25 cellular contexts compared by ENCODE assay signal in the genomic region with DNA sequence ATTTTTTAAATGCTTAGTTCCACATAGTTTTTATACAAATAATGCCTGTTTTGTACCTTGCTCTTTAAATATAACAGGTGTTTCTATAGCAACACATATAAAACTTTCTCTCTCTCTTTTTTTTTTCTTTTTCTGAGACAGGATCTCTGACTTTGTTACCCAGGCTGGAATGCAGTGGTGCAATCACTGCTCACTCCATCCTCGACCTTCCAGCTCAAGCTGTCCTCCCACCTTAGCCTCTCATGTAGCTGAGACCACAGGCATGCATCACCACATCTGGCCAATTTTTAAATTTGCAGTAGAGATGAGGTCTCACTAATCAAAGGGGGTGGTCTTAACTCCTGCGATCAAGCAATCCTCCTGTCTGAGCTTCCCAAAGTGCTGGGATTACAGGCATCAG. TPM values are rescaled to one million over a fixed set of nuclear protein-coding genes. Genes with fewer than 3 reads are reported as not detected.
"Had no signal": no experiment of that assay in that cellular context is flagged by ENCODE, and none has a peak within 500 bp of the region (broad histone marks: within the 10 kb centered on the region; RNA-seq: fewer than 3 reads in every experiment).

No MANE protein-coding gene starts in this region.

- H3K4me2 ChIP-seq: SK-N-SH had no signal

- H3K27ac ChIP-seq: RWPE1 had no signal

- H3K9me3 ChIP-seq: MG63, SK-N-SH had no signal

- H3K36me3 ChIP-seq: MG63 had no signal

- DNase-seq: IMR-90, Karpas-422, KG1, MG63, NCI-H1092, NCI-H1105 treated with DMSO at 0.1 percent for 48 hours, NCI-H1417 treated with DMSO at 0.1 percent for 48 hours, NCI-H146, NCI-H1694 treated with DMSO at 0.1 percent for 48 hours, NCI-H2029 treated with DMSO at 0.1 percent for 48 hours, NCI-H2107, NCI-H2227 treated with DMSO at 0.1 percent for 48 hours, NCI-H446, NCI-H510A, NCI-H524 treated with DMSO at 0.1 percent for 48 hours, NCI-H69, NCI-H774, PC-3, SHP77, SK-N-SH had no signal

- H3K9ac ChIP-seq: SK-N-SH had no signal

- ATAC-seq: Panc1, PC-3 had no signal

- H3K4me3 ChIP-seq: MG63 had no signal

- H3K27me3 ChIP-seq: MG63 had no signal

RNA-seq across cellular contexts. Expression of a gene that starts 18.3 kb away (rescaled TPM):
- total RNA-seq: HT-29, IMR-90, OCI-LY7, PC-3, SK-MEL-5 had no signal
- polyA plus RNA-seq: IMR-90 had no signal

RNA-seq across cellular contexts. Expression of a gene that starts 52.6 kb away (rescaled TPM):
- total RNA-seq: HT-29, IMR-90, OCI-LY7, PC-3, SK-MEL-5 had no signal
- polyA plus RNA-seq: IMR-90, SK-N-SH had no signal
